1 cellular context compared by ENCODE assay signal in the genomic region with DNA sequence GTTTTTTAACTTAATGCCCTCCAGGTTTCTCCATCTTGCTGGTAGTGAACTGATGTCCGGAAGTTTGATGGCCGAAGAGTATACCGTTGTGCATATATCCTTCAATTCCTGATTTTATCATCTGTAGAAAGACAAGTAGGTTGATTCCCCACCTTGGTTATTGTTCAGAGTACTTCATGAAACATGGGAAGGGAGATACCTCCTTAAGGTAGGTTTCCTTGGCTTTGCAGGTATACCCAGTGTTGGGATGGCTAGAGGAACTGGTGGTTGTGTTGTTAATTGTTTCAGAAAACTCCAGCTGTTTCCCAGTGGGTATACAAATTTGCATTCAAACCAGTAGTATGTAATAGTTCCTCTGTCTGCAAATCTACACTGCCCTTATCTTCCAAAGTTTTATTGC. TPM values are rescaled to one million over a fixed set of nuclear protein-coding genes. Genes with fewer than 3 reads are reported as not detected.
"Had no signal": no experiment of that assay in that cellular context is flagged by ENCODE, and none has a peak within 500 bp of the region (broad histone marks: within the 10 kb centered on the region; RNA-seq: fewer than 3 reads in every experiment).

No MANE protein-coding gene starts in this region.

RNA-seq across cellular contexts. Expression of a gene that starts 25.1 kb away (rescaled TPM):
- total RNA-seq: G401 had no signal
